ENCODE assay signal across 15 cellular contexts in the genomic region with DNA sequence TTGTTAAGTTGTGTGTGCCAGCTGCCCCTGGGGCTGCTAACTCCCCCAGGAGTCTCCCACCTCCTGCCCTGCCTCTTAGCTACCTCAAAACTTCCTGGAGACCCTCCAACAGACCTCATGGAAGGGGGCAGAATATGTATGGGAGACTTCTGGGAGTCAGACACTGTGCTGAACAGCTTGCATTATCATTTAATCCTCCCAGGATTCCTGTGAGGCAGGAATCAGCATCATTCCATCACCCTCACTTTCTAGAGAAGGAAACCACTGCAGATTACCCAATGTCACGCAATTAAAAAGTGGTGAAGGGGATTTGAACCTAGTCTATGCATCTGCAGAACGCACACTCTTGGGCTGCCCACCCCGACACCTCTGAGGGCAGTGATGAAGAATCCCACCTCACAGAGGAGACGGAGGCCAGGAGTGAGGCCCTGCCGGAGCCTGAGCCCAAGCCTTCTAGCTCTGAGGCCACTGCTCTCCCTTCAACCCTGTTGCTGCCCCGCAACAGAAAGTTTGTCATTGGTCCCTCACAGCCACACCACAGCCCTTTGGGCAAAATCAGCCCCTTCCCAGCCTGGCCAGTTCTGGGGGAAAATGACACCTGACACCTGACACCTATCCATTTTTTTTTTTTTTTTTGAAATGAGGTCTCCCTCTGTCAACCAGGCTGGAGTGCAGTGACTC. TPM values are rescaled to one million over a fixed set of nuclear protein-coding genes. Genes with fewer than 3 reads are reported as not detected.
DNase-seq lines count a peak whose midpoint lies in the region; ATAC-seq and TF ChIP-seq lines count a peak whose summit lies in the region.
"Had no signal": no experiment of that assay in that cellular context is flagged by ENCODE, and none has a peak within 500 bp of the region (broad histone marks: within the 10 kb centered on the region; RNA-seq: fewer than 3 reads in every experiment).

No MANE protein-coding gene starts in this region.

- H3K4me1 Mint-ChIP-seq in WTC11 (peaks cover 38% of the 10 kb centered on the region), CD14-positive monocyte (no peaks in the 10 kb centered on the region)
- H3K4me1 Mint-ChIP-seq: stimulated activated naive CD8-positive, alpha-beta T cell treated with anti-CD3 and anti-CD28 coated beads, Interleukin-15, amount 100 ng/mL, for 72 hours had no signal

- H3K27me3 Mint-ChIP-seq in WTC11 (ENCODE audit: low read depth) (no peaks in the 10 kb centered on the region), CD14-positive monocyte (ENCODE audit: low read depth in 3 of 3) (peaks cover 0 to 13% (median 2%) of the 10 kb centered on the region in 3 donors)
- H3K27me3 Mint-ChIP-seq: stimulated activated naive CD8-positive, alpha-beta T cell treated with anti-CD3 and anti-CD28 coated beads, Interleukin-15, amount 100 ng/mL, for 72 hours had no signal

- peaks cover 50% of the 10 kb centered on the region for H3K79me2 ChIP-seq in hepatocyte

- H3K27ac ChIP-seq in AG04450 (ENCODE audit: low read depth, low read length) (peak overlapping the region; percentile 95), hepatocyte (peak overlapping the region; percentile 79), psoas muscle (peak overlapping the region; percentile 66)

- H3K4me3 ChIP-seq in AG04450 (ENCODE audit: low read depth, low read length) (peak overlapping the region; percentile 75), hepatocyte (no peak overlapping the region), psoas muscle (peak overlapping the region; percentile 59)

- H3K36me3 Mint-ChIP-seq in WTC11 (no peaks in the 10 kb centered on the region), CD14-positive monocyte (no peaks in the 10 kb centered on the region)

- no peak overlapping the region for H2AFZ ChIP-seq in hepatocyte

- DNase-seq in AG04450 (ENCODE audit: low read depth, low spot score) (no peak), WTC11 (ENCODE audit: low spot score) (no peak), hepatocyte (ENCODE audit: low spot score) (no peak), psoas muscle (no peak), NCI-H1436 treated with DMSO at 0.1 percent for 48 hours (lab: John Stamatoyannopoulos, UW) (no peak), CD14-positive monocyte (ENCODE audit: low spot score) (no peak), NCI-H1694 treated with DMSO at 0.1 percent for 48 hours (lab: John Stamatoyannopoulos, UW) (no peak)
- DNase-seq: activated CD4-positive, alpha-beta T cell treated with anti-CD3 and anti-CD28 coated beads, Interleukin-2, amount 50 U/mL, for 4 hours; activated gamma-delta T cell treated with Interleukin-2 at 50 U/mL for 16 hours; BE2C; dermis blood vessel endothelial cell; hypothalamus; NCI-H187; stimulated activated naive CD8-positive, alpha-beta T cell treated with anti-CD3 and anti-CD28 coated beads, Interleukin-15, amount 100 ng/mL, for 72 hours had no signal

- CTCF ChIA-PET in AG04450 (lab: Charles Lee) (interaction anchor here (0.6 to 1.1 kb wide), 3 partner anchors 23 to 155 kb away, joined by 3 to 6 read pairs (median 3); no protein-coding TSS in a partner anchor), WTC11 (lab: Charles Lee) (interaction anchor here (1.8 to 5.7 kb wide), 3 partner anchors 10 to 42 kb away, joined by 5 to 45 read pairs (median 7); no protein-coding TSS in a partner anchor)

- 70% methylated on average over 6 of the region's 6 CpGs for WGBS in hepatocyte (ENCODE audit: low lambda C conversion rate, missing lambda C conversion rate)
- WGBS in psoas muscle, 3 donors, result 68 to 82% (median 76%) methylated on average over 6 of the region's 6 CpGs

- intact Hi-C loops in psoas muscle (cut with DNase I), result no loop called here
- intact Hi-C loops in CD14-positive monocyte (cut with micrococcal nuclease), result no loop called here

- no peaks in the 10 kb centered on the region for H3K9me3 ChIP-seq in AG04450 (ENCODE audit: control insufficient read depth, insufficient read depth, low read length)
- no peaks in the 10 kb centered on the region for H3K9me3 ChIP-seq in hepatocyte (ENCODE audit: low read depth)
- no peaks in the 10 kb centered on the region for H3K9me3 ChIP-seq in psoas muscle
- H3K9me3 ChIP-seq: BE2C had no signal

- no peaks in the 10 kb centered on the region for H3K36me3 ChIP-seq in hepatocyte (replicated peaks; ENCODE audit: insufficient read depth, low read depth)
- no peaks in the 10 kb centered on the region for H3K36me3 ChIP-seq in psoas muscle (ENCODE audit: insufficient read depth in 1 of 2, low read depth in 1 of 2)
- H3K36me3 ChIP-seq: BE2C had no signal

- no peaks in the 10 kb centered on the region for H3K27me3 ChIP-seq in AG04450 (ENCODE audit: control insufficient read depth, insufficient read depth, low read length)
- no peaks in the 10 kb centered on the region for H3K27me3 ChIP-seq in hepatocyte
- no peaks in the 10 kb centered on the region for H3K27me3 ChIP-seq in psoas muscle (ENCODE audit: insufficient read depth in 3 of 3, low read length in 2 of 3)
- H3K27me3 ChIP-seq: BE2C had no signal

- no peak overlapping the region for H3K27ac Mint-ChIP-seq in WTC11
- H3K27ac Mint-ChIP-seq in CD14-positive monocyte, result no peak overlapping the region
- H3K27ac Mint-ChIP-seq: stimulated activated naive CD8-positive, alpha-beta T cell treated with anti-CD3 and anti-CD28 coated beads, Interleukin-15, amount 100 ng/mL, for 72 hours had no signal

- H3K4me2 ChIP-seq in hepatocyte, result peak overlapping the region; percentile 70

- H3K9me3 Mint-ChIP-seq in WTC11, result no peaks in the 10 kb centered on the region
- peaks cover 0 to 2% (median 0%) of the 10 kb centered on the region in 7 donors for H3K9me3 Mint-ChIP-seq in CD14-positive monocyte
- H3K9me3 Mint-ChIP-seq: stimulated activated naive CD8-positive, alpha-beta T cell treated with anti-CD3 and anti-CD28 coated beads, Interleukin-15, amount 100 ng/mL, for 72 hours had no signal

- no peak for TF ChIP-seq CTCF in AG04450 (IDR thresholded peaks at IDR 0.05; ENCODE audit: low read depth, low read length)
- no peak for TF ChIP-seq CTCF in WTC11 (IDR thresholded peaks at IDR 0.05)
- TF ChIP-seq CTCF in hepatocyte (IDR thresholded peaks at IDR 0.05; ENCODE audit: poor library complexity), result no peak
- TF ChIP-seq CTCF in psoas muscle (IDR thresholded peaks at IDR 0.05), result no peak
- no peak for TF ChIP-seq CTCF in CD14-positive monocyte (IDR thresholded peaks at IDR 0.05)

- H3K4me1 ChIP-seq in hepatocyte (ENCODE audit: insufficient read depth) (peaks cover 34% of the 10 kb centered on the region), psoas muscle (no peaks in the 10 kb centered on the region)

- no peaks in the 10 kb centered on the region for H3K9me2 ChIP-seq in hepatocyte (replicated peaks; ENCODE audit: insufficient read depth)

- H3K4me3 Mint-ChIP-seq in WTC11 (no peak overlapping the region), CD14-positive monocyte (no peak overlapping the region)
- H3K4me3 Mint-ChIP-seq: stimulated activated naive CD8-positive, alpha-beta T cell treated with anti-CD3 and anti-CD28 coated beads, Interleukin-15, amount 100 ng/mL, for 72 hours had no signal

- no peaks in the 10 kb centered on the region for H4K20me1 ChIP-seq in hepatocyte (ENCODE audit: insufficient read depth, poor library complexity, severe bottlenecking)

- peak; percentile 68 for ATAC-seq in WTC11
- no peak for ATAC-seq in psoas muscle
- ATAC-seq in HG02938 (IDR thresholded peaks at IDR 0.05; ENCODE audit: unreplicated experiment), result no peak
- ATAC-seq: stimulated activated naive CD8-positive, alpha-beta T cell treated with anti-CD3 and anti-CD28 coated beads, Interleukin-15, amount 100 ng/mL, for 72 hours had no signal

- POLR2A ChIA-PET in AG04450 (lab: Yijun Ruan, JAX), result interaction anchor here (0.6 to 6.4 kb wide), 11 partner anchors 8 to 340 kb away, joined by 3 to 95 read pairs (median 3); partner anchors contain the start of gene GRPEL2
- POLR2A ChIA-PET in WTC11 (lab: Charles Lee), result no interaction called here

TF ChIP-seq in WTC11, 78 proteins besides CTCF, POLR2A, EP300 and RAD21:
- TF ChIP-seq ZSCAN18 (CRISPR knock-in tag; IDR thresholded peaks at IDR 0.05), result no peak
- no peak for TF ChIP-seq ZNF416 (CRISPR knock-in tag; IDR thresholded peaks at IDR 0.05)
- TF ChIP-seq, protein P1, sequence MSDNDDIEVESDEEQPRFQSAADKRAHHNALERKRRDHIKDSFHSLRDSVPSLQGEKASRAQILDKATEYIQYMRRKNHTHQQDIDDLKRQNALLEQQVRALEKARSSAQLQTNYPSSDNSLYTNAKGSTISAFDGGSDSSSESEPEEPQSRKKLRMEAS (CRISPR knock-in tag; IDR thresholded peaks at IDR 0.05), result no peak
- TF ChIP-seq TEAD4 (CRISPR knock-in tag; IDR thresholded peaks at IDR 0.05), result no peak
- TF ChIP-seq ATF1 (CRISPR knock-in tag; IDR thresholded peaks at IDR 0.05), result no peak

RNA-seq across cellular contexts. Expression of gene IL17B, which starts 30.3 kb away (rescaled TPM):
- polyA plus RNA-seq in AG04450 (2011; rRNA removed) (0.24 TPM in 1 of 2 replicates, not detected in the other), hepatocyte (0.27 TPM in 1 of 2 replicates, not detected in the other), psoas muscle (under 1 TPM in 2 of 3 donors, not detected in 1; 0.08 to 0.42 TPM), CD14-positive monocyte (not detected)
- 0.41 TPM in 1 of 2 replicates, not detected in the other for polyA minus RNA-seq in AG04450 (2011; rRNA and poly(A)+ RNA removed)
- total RNA-seq in WTC11 (2021) (not detected in 3 replicates), hepatocyte (0.60 TPM in 1 of 2 replicates, not detected in the other), psoas muscle (under 1 TPM in 1 of 4 donors, not detected in 3; 0.58 TPM)
- total RNA-seq: dermis blood vessel endothelial cell had no signal

RNA-seq across cellular contexts. Expression of gene PCYOX1L, which starts 51.6 kb away (rescaled TPM):
- polyA plus RNA-seq in AG04450 (2011; rRNA removed) (11.0 and 11.8 TPM in 2 replicates), hepatocyte (12.9 and 14.4 TPM in 2 replicates), psoas muscle (1 to 10 TPM in 1 of 3 donors, under 1 TPM in 2; 0.28 to 1.1 (median 0.70) TPM), CD14-positive monocyte (10 to 100 TPM in 1 of 2 donors, 1 to 10 TPM in 1; 9.8 to 13.5 TPM)
- 6.2 and 7.5 TPM in 2 replicates for polyA minus RNA-seq in AG04450 (2011; rRNA and poly(A)+ RNA removed)
- total RNA-seq in WTC11 (2021) (8.1 to 19.2 TPM (median 17.2 TPM) in 3 replicates), hepatocyte (8.9 and 9.1 TPM in 2 replicates), psoas muscle (1 to 10 TPM in 1 of 4 donors, under 1 TPM in 3; 0.65 to 2.7 (median 0.84) TPM)
